Comparison of ENCODE assay signal across 8 cellular contexts in the genomic region with DNA sequence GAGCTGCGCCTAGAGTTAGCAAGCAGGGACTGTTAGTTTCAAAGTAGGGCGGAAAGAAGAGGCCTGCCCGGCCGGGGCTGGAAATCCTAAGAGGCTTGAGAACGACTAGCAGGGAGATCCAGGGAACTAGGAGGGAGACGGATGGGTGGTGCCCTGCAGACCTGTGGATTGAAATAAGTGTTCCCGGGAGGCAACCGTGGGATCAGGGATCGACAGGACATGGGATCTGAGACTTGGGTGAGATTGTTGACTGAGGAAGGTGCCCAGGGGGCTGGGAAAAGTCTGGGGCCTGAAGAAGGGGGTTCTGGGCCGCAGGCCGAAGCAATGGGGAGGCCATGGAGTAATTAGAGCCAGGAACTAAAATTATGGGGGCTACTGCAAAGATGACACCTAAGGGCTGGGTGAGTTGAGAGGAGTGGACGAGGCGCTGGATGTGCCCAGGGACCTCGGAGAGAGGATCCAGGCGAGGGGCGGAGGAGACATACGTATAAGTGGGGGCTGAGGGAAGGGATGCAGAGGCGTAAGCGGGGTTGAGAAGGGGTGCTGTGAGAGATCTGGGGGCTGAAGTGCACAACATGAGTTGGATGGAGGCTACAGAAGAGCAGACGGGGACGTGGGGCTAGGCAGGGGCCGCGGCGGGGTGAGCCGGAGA. TPM values are rescaled to one million over a fixed set of nuclear protein-coding genes. Genes with fewer than 3 reads are reported as not detected.
DNase-seq lines count a peak whose midpoint lies in the region; ATAC-seq and TF ChIP-seq lines count a peak whose summit lies in the region.

No MANE protein-coding gene starts in this region.

- H3F3A ChIP-seq in SK-N-SH (replicated peaks; ENCODE audit: insufficient read depth), result peaks cover 11% of the 10 kb centered on the region

- H3K9me2 ChIP-seq in SK-N-SH, result no peaks in the 10 kb centered on the region

- no peak for TF ChIP-seq RAD21 in SK-N-SH (IDR thresholded peaks at IDR 0.05; ENCODE audit: low read length)

- peak overlapping the region; percentile 96 for H2AFZ ChIP-seq in SK-N-SH (ENCODE audit: low read depth)

- POLR2A ChIA-PET in SK-N-SH (lab: Yijun Ruan, JAX), result interaction anchor here (1.6 kb wide), 1 partner anchor 92 kb away, joined by 6 read pairs; the partner anchor contains the start of genes AMDHD1 and CCDC38

- H3K9me3 ChIP-seq in SK-N-SH, result no peaks in the 10 kb centered on the region

- peak overlapping the region; percentile 61 to 93 for H3K4me3 ChIP-seq in SK-N-SH (ENCODE audit: low read depth in 2 of 2, low read length in 1 of 2)

- WGBS in SK-N-SH (ENCODE audit: low lambda C conversion rate), result 3% methylated on average over 25 of the region's 25 CpGs

- TF ChIP-seq CTCF in SK-N-SH (IDR thresholded peaks at IDR 0.05), result no peak

- peak overlapping the region; percentile 97 for H3K4me2 ChIP-seq in SK-N-SH

- H4K20me1 ChIP-seq in SK-N-SH (ENCODE audit: insufficient read depth), result no peaks in the 10 kb centered on the region; the same call in 1 of the 2 replicates

- H3K79me2 ChIP-seq in SK-N-SH (ENCODE audit: insufficient read depth), result peaks cover 32% of the 10 kb centered on the region

- no peaks in the 10 kb centered on the region for H3K27me3 ChIP-seq in SK-N-SH (ENCODE audit: insufficient read depth)

- H3K27ac ChIP-seq in SK-N-SH (ENCODE audit: low read depth in 2 of 2, low read length in 1 of 2), result peak overlapping the region; percentile 74 to 82

- no peak for TF ChIP-seq EP300 in SK-N-SH (IDR thresholded peaks at IDR 0.05; ENCODE audit: borderline replicate concordance in 1 of 2, low read depth in 1 of 2, low read length in 1 of 2)

- CTCF ChIA-PET in SK-N-SH (lab: Yijun Ruan, JAX), result interaction anchor here (1.6 kb wide), 1 partner anchor 482 kb away, joined by 7 read pairs; no protein-coding TSS in a partner anchor

- H3K9ac ChIP-seq in SK-N-SH, result peak overlapping the region; percentile 76

- H3K4me1 ChIP-seq in SK-N-SH (ENCODE audit: control insufficient read depth in 1 of 2, insufficient read depth in 2 of 2, low read depth in 1 of 2, low read length in 1 of 2), result peaks cover 7 to 8% of the 10 kb centered on the region in 2 experiments; a peak in 3 of 4 replicates

- ATAC-seq in HG03103 (IDR thresholded peaks at IDR 0.05; ENCODE audit: low read depth, unreplicated experiment) (peak; percentile 2), GM19455 (IDR thresholded peaks at IDR 0.05; ENCODE audit: unreplicated experiment) (no peak)

- DNase-seq in activated effector memory CD4-positive, alpha-beta T cell treated with anti-CD3 and anti-CD28 coated beads, Interleukin-2, amount 50 U/mL, for 16 hours, result peak; percentile 63
- DNase-seq in activated effector memory CD4-positive, alpha-beta T cell treated with Interleukin-2 at 50 U/mL for 16 hours, result no peak
- peak; percentile 44 for DNase-seq in SK-N-SH
- DNase-seq in germinal center (ENCODE audit: low spot score), result peak; percentile 17
- peak; percentile 16 for DNase-seq in pons (ENCODE audit: low spot score)
- no peak for DNase-seq in RPMI8226

- no peaks in the 10 kb centered on the region for H3K36me3 ChIP-seq in SK-N-SH (replicated peaks in 1 of 2; ENCODE audit: control insufficient read depth in 1 of 2, insufficient read depth in 2 of 2, low read length in 1 of 2)

TF ChIP-seq in SK-N-SH, 30 proteins besides CTCF, POLR2A, EP300 and RAD21:
- TF ChIP-seq MXI1 (IDR thresholded peaks at IDR 0.05; ENCODE audit: low read depth, low read length) (no peak), JUND (IDR thresholded peaks at IDR 0.05) (no peak), FOXM1 (IDR thresholded peaks at IDR 0.05; ENCODE audit: low read depth) (no peak), SMC3 (IDR thresholded peaks at IDR 0.05; ENCODE audit: low read depth, low read length) (no peak), CHD2 (IDR thresholded peaks at IDR 0.05; ENCODE audit: low read length, partially characterized antibody) (no peak), RCOR1 (IDR thresholded peaks at IDR 0.05; ENCODE audit: low read length) (no peak), RFX5 (IDR thresholded peaks at IDR 0.05; ENCODE audit: low read length) (no peak), MAX (IDR thresholded peaks at IDR 0.05; ENCODE audit: low read depth) (no peak), EZH2phosphoT487 (IDR thresholded peaks at IDR 0.05; ENCODE audit: borderline replicate concordance, low read depth) (no peak), FOSL2 (IDR thresholded peaks at IDR 0.05; ENCODE audit: borderline replicate concordance, low read depth) (no peak), SIN3A (IDR thresholded peaks at IDR 0.05; ENCODE audit: borderline replicate concordance, low read depth, low read length) (no peak), GATA2 (CRISPR knock-in tag; IDR thresholded peaks at IDR 0.05) (no peak), TCF12 (IDR thresholded peaks at IDR 0.05) (no peak), TEAD4 (IDR thresholded peaks at IDR 0.05; ENCODE audit: borderline replicate concordance, insufficient read depth) (no peak)
- TF ChIP-seq, protein P1, sequence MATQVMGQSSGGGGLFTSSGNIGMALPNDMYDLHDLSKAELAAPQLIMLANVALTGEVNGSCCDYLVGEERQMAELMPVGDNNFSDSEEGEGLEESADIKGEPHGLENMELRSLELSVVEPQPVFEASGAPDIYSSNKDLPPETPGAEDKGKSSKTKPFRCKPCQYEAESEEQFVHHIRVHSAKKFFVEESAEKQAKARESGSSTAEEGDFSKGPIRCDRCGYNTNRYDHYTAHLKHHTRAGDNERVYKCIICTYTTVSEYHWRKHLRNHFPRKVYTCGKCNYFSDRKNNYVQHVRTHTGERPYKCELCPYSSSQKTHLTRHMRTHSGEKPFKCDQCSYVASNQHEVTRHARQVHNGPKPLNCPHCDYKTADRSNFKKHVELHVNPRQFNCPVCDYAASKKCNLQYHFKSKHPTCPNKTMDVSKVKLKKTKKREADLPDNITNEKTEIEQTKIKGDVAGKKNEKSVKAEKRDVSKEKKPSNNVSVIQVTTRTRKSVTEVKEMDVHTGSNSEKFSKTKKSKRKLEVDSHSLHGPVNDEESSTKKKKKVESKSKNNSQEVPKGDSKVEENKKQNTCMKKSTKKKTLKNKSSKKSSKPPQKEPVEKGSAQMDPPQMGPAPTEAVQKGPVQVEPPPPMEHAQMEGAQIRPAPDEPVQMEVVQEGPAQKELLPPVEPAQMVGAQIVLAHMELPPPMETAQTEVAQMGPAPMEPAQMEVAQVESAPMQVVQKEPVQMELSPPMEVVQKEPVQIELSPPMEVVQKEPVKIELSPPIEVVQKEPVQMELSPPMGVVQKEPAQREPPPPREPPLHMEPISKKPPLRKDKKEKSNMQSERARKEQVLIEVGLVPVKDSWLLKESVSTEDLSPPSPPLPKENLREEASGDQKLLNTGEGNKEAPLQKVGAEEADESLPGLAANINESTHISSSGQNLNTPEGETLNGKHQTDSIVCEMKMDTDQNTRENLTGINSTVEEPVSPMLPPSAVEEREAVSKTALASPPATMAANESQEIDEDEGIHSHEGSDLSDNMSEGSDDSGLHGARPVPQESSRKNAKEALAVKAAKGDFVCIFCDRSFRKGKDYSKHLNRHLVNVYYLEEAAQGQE (IDR thresholded peaks at IDR 0.05; ENCODE audit: low read depth, low read length), result no peak
- TF ChIP-seq, protein P2, sequence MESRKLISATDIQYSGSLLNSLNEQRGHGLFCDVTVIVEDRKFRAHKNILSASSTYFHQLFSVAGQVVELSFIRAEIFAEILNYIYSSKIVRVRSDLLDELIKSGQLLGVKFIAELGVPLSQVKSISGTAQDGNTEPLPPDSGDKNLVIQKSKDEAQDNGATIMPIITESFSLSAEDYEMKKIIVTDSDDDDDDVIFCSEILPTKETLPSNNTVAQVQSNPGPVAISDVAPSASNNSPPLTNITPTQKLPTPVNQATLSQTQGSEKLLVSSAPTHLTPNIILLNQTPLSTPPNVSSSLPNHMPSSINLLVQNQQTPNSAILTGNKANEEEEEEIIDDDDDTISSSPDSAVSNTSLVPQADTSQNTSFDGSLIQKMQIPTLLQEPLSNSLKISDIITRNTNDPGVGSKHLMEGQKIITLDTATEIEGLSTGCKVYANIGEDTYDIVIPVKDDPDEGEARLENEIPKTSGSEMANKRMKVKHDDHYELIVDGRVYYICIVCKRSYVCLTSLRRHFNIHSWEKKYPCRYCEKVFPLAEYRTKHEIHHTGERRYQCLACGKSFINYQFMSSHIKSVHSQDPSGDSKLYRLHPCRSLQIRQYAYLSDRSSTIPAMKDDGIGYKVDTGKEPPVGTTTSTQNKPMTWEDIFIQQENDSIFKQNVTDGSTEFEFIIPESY (IDR thresholded peaks at IDR 0.05; ENCODE audit: borderline replicate concordance, low read depth), result no peak
- TF ChIP-seq, protein P3, sequence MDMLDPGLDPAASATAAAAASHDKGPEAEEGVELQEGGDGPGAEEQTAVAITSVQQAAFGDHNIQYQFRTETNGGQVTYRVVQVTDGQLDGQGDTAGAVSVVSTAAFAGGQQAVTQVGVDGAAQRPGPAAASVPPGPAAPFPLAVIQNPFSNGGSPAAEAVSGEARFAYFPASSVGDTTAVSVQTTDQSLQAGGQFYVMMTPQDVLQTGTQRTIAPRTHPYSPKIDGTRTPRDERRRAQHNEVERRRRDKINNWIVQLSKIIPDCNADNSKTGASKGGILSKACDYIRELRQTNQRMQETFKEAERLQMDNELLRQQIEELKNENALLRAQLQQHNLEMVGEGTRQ (IDR thresholded peaks at IDR 0.05; ENCODE audit: borderline replicate concordance, low read depth, low read length), result no peak
- TF ChIP-seq, protein P4, sequence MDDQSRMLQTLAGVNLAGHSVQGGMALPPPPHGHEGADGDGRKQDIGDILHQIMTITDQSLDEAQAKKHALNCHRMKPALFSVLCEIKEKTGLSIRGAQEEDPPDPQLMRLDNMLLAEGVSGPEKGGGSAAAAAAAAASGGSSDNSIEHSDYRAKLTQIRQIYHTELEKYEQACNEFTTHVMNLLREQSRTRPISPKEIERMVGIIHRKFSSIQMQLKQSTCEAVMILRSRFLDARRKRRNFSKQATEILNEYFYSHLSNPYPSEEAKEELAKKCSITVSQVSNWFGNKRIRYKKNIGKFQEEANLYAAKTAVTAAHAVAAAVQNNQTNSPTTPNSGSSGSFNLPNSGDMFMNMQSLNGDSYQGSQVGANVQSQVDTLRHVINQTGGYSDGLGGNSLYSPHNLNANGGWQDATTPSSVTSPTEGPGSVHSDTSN (IDR thresholded peaks at IDR 0.05), result no peak

RNA-seq across cellular contexts. Expression of gene LTA4H, which starts 0.6 kb away (rescaled TPM):
- 55.9 and 71.5 TPM in 2 replicates for polyA plus RNA-seq in SK-N-SH (2012; rRNA removed)
- 77.7 and 84.1 TPM in 2 replicates for polyA plus RNA-seq in SK-N-SH (2012; cell fraction: cytosol; rRNA removed)
- 48.2 and 103 TPM in 2 replicates for polyA plus RNA-seq in SK-N-SH (2012; cell fraction: nucleus; rRNA removed)

RNA-seq across cellular contexts. Expression of gene HAL, which starts 38.6 kb away (rescaled TPM):
- 0.08 and 0.10 TPM in 2 replicates for polyA plus RNA-seq in SK-N-SH (2012; rRNA removed)
- polyA plus RNA-seq in SK-N-SH (2012; cell fraction: cytosol; rRNA removed), result 0.01 and 0.05 TPM in 2 replicates
- 0.57 and 0.74 TPM in 2 replicates for polyA plus RNA-seq in SK-N-SH (2012; cell fraction: nucleus; rRNA removed)

Comparison
In these comparisons a context has a peak if more than half of its experiments do, and no peak if none do; other contexts are left out.
1. DNase-seq: peak in activated effector memory CD4-positive, alpha-beta T cell treated with anti-CD3 and anti-CD28 coated beads, Interleukin-2, amount 50 U/mL, for 16 hours (single experiment), SK-N-SH (single experiment), germinal center (single experiment) and pons (single experiment); none in activated effector memory CD4-positive, alpha-beta T cell treated with Interleukin-2 at 50 U/mL for 16 hours (single experiment) and RPMI8226 (single experiment).